Comparison of ENCODE assay signal across 1 cellular context in the genomic region with DNA sequence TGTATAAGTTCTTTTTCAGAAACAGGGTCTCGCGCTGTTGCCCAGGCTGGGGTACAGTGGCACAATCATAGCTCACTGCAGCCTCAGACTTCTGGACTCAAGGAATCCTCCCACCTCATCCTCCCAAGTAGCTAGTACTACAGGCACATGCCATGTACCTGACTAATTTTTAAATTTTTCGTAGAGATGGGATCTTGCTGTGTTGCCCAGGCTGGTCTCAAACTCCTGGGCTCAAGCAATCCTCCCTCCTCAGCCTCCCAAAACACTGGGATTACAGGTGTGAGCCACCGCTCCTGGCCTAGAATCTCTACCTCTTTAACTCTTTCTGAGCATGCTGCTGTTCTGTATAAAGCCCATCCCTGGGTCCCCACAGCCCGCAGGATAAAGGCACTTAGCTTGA. TPM values are rescaled to one million over a fixed set of nuclear protein-coding genes. Genes with fewer than 3 reads are reported as not detected.
"Had no signal": no experiment of that assay in that cellular context is flagged by ENCODE, and none has a peak within 500 bp of the region (broad histone marks: within the 10 kb centered on the region; RNA-seq: fewer than 3 reads in every experiment).

No MANE protein-coding gene starts in this region.

RNA-seq across cellular contexts. Expression of gene GATA3, which starts 23.3 kb away (rescaled TPM):
- total RNA-seq: thoracic aorta had no signal
